In the genomic region with DNA sequence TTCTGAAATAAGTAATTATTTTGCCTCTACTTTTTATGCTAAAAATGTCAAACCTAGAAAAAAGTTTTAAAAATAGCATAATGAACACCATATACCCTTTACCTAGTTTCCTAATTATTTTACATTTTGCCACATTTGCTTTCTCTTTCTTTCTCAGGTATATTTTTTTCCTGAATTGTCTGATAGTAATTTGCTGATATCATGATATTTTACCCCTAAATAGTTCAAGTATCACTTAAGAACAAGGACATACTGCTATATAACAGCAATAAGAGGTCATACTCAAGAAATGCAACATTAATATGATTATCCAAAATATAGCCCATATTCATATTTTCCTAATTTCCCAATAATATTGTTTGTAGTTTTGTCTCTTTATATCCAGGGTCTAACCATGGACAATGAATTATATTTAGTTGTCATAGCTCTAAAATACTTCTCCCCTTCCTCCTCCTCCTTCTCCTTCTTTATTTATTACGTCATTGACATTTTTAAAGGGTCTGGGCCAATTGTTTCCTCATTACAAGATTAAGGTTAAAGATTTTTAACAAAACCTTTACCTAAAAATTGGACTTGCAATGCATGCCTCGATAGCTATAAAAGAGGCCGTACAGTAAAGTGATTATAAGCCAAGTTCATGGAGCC, we compare ENCODE assay signal across 11 cellular contexts. TPM values are rescaled to one million over a fixed set of nuclear protein-coding genes. Genes with fewer than 3 reads are reported as not detected.
DNase-seq lines count a peak whose midpoint lies in the region; ATAC-seq, FAIRE-seq and TF ChIP-seq lines count a peak whose summit lies in the region.
"Had no signal": no experiment of that assay in that cellular context is flagged by ENCODE, and none has a peak within 500 bp of the region (broad histone marks: within the 10 kb centered on the region; RNA-seq: fewer than 3 reads in every experiment).

No MANE protein-coding gene starts in this region.

- no peak overlapping the region for H3K14ac ChIP-seq in IMR-90 (replicated peaks; ENCODE audit: low read depth, low read length)

- POLR2A ChIA-PET in IMR-90 (lab: Charles Lee; ENCODE audit: unreplicated experiment) = no interaction called here
- POLR2A ChIA-PET in K562 (lab: Yijun Ruan, JAX) = interaction anchor here (1.4 to 1.7 kb wide), 2 partner anchors 66 to 68 kb away, joined by 4 to 5 read pairs; no protein-coding TSS in a partner anchor

- H2AK9ac ChIP-seq in IMR-90 (replicated peaks; ENCODE audit: low read depth, low read length, poor library complexity) = no peak overlapping the region

- intact Hi-C loops in heart left ventricle (cut with DNase I) = loop anchor here (1.0 to 10.0 kb wide), 9 partner anchors 20 to 327 kb away; partner anchors contain the start of gene SMYD2 (in 1 of the 10)
- intact Hi-C loops in right cardiac atrium (cut with DNase I) = loop anchor here (2.0 to 5.0 kb wide), 2 partner anchors 67 to 68 kb away; no protein-coding TSS in a partner anchor
- intact Hi-C loops in IMR-90 (cut with micrococcal nuclease) = loop anchor here (1.0 to 2.0 kb wide), 2 partner anchors 46 to 69 kb away; no protein-coding TSS in a partner anchor
- intact Hi-C loops in K562 (cut with micrococcal nuclease) = loop anchor here (1.0 to 10.0 kb wide), 3 partner anchors 68 to 1264 kb away; no protein-coding TSS in a partner anchor

- no peak overlapping the region for H3K4ac ChIP-seq in IMR-90 (ENCODE audit: low read depth, low read length)

- peaks cover 0 to 5% (median under 1%) of the 10 kb centered on the region in 12 donors for H3K9me3 ChIP-seq in heart left ventricle
- no peaks in the 10 kb centered on the region for H3K9me3 ChIP-seq in right cardiac atrium (ENCODE audit: control insufficient read depth, low read length)
- H3K9me3 ChIP-seq in IMR-90 (ENCODE audit: control insufficient read depth, insufficient read depth, low read length) = no peaks in the 10 kb centered on the region
- H3K9me3 ChIP-seq in K562 (replicated peaks; ENCODE audit: control insufficient read depth, insufficient read depth, low read depth, low read length) = no peaks in the 10 kb centered on the region
- no peaks in the 10 kb centered on the region for H3K9me3 ChIP-seq in skeletal muscle tissue (ENCODE audit: control insufficient read depth in 3 of 3, low read length in 3 of 3)
- no peaks in the 10 kb centered on the region for H3K9me3 ChIP-seq in MM.1S (replicated peaks; ENCODE audit: insufficient read depth, low read length)

- DNase-seq in heart left ventricle (no peak), right cardiac atrium (no peak), IMR-90 (no peak), K562 (ENCODE audit: extremely low read depth in 1 of 4, low spot score in 3 of 4) (no peak), CD1c-positive myeloid dendritic cell (ENCODE audit: extremely low spot score) (no peak), MM.1S (no peak), T1000 (lab: John Stamatoyannopoulos, UW) (no peak)
- DNase-seq: 8988T, SIG-M5 had no signal

- no peak overlapping the region for H3K18ac ChIP-seq in IMR-90 (ENCODE audit: low read depth, low read length)

- H3K23ac ChIP-seq in IMR-90 (ENCODE audit: low read depth, low read length) = no peak overlapping the region

- H3K9ac ChIP-seq in IMR-90 (ENCODE audit: low read depth, low read length) = no peak overlapping the region
- no peak overlapping the region for H3K9ac ChIP-seq in K562 (ENCODE audit: insufficient read depth in 1 of 2, low read depth in 2 of 2, low read length in 2 of 2)
- H3K9ac ChIP-seq in skeletal muscle tissue (ENCODE audit: low read depth in 1 of 3, low read length in 3 of 3) = no peak overlapping the region
- H3K9ac ChIP-seq in MM.1S (ENCODE audit: low read length) = no peak overlapping the region

- H3K27ac ChIP-seq in heart left ventricle = peak overlapping the region in 7 of 12 donors; percentile 40 to 86 (median 70)
- no peak overlapping the region for H3K27ac ChIP-seq in right cardiac atrium (ENCODE audit: low read length)
- H3K27ac ChIP-seq in IMR-90 (ENCODE audit: insufficient read depth, low read length) = no peak overlapping the region
- no peak overlapping the region for H3K27ac ChIP-seq in K562 (ENCODE audit: extremely low read depth, low read depth, low read length)
- peak overlapping the region; percentile 82 for H3K27ac ChIP-seq in skeletal muscle tissue (ENCODE audit: low read depth, low read length)
- no peak overlapping the region for H3K27ac ChIP-seq in MM.1S (ENCODE audit: low read length)
- H3K27ac ChIP-seq: SK-N-MC had no signal

- BruUV-seq in IMR-90 (replicated peaks; lab: Mats Ljungman, UMichigan) = no TSS peak
- no TSS peak for BruUV-seq in K562 (replicated peaks; lab: Mats Ljungman, UMichigan)

- H3K79me2 ChIP-seq in K562 (ENCODE audit: control insufficient read depth, insufficient read depth, low read length) = no peaks in the 10 kb centered on the region
- no peaks in the 10 kb centered on the region for H3K79me2 ChIP-seq in MM.1S (ENCODE audit: low read length)

- TF ChIP-seq EP300 in K562 (IDR thresholded peaks at IDR 0.05; ENCODE audit: low read length) = no peak

- no peaks in the 10 kb centered on the region for H3K9me2 ChIP-seq in MM.1S (replicated peaks; ENCODE audit: insufficient read depth, low read length)

- H4K91ac ChIP-seq in IMR-90 (ENCODE audit: insufficient read depth, low read depth, low read length) = no peak overlapping the region

- TF ChIP-seq CTCF in heart left ventricle (IDR thresholded peaks at IDR 0.05) (no peak), IMR-90 (conservative IDR thresholded peaks at IDR 0.05; ENCODE audit: low read depth, low read length) (no peak), K562 (IDR thresholded peaks at IDR 0.05 in 2 of 3, conservative IDR thresholded peaks at IDR 0.05 in 1 of 3; ENCODE audit: insufficient read depth in 2 of 3, low read depth in 1 of 3, low read length in 3 of 3) (no peak), MM.1S (IDR thresholded peaks at IDR 0.05; ENCODE audit: low read length) (no peak)

- no peaks in the 10 kb centered on the region for H3F3A ChIP-seq in MM.1S (ENCODE audit: insufficient read depth, low read length)

- H3K27me3 ChIP-seq in heart left ventricle (peaks cover 0 to 48% (median 0%) of the 10 kb centered on the region in 9 donors), right cardiac atrium (ENCODE audit: control insufficient read depth, insufficient read depth) (no peaks in the 10 kb centered on the region), IMR-90 (ENCODE audit: control insufficient read depth, insufficient read depth, low read length) (peaks cover 11% of the 10 kb centered on the region), K562 (ENCODE audit: control insufficient read depth in 2 of 2, insufficient read depth in 2 of 2, low read length in 2 of 2) (peaks cover 7 to 10% of the 10 kb centered on the region in 2 experiments; a peak in 4 of 5 replicates), skeletal muscle tissue (ENCODE audit: control insufficient read depth in 3 of 3, insufficient read depth in 3 of 3, low read length in 3 of 3) (peaks cover 3 to 7% (median 6%) of the 10 kb centered on the region in 3 donors), MM.1S (replicated peaks; ENCODE audit: insufficient read depth, low read length) (no peaks in the 10 kb centered on the region)

- H3K9me1 ChIP-seq in IMR-90 (ENCODE audit: insufficient read depth, low read length) (0 out of 2 replicates have a peak, but pooled peaks cover 3% of the 10 kb centered on the region), K562 (ENCODE audit: control insufficient read depth, insufficient read depth, low read length) (no peaks in the 10 kb centered on the region)

- no peak for ATAC-seq in heart left ventricle
- ATAC-seq in right cardiac atrium = no peak
- no peak for ATAC-seq in IMR-90 (ENCODE audit: low read depth)
- no peak for ATAC-seq in K562

- H3K56ac ChIP-seq in IMR-90 (ENCODE audit: extremely low read depth, insufficient read depth, low read length) = no peak overlapping the region

- H3K4me2 ChIP-seq in IMR-90 (ENCODE audit: low read depth, low read length) = no peak overlapping the region
- no peak overlapping the region for H3K4me2 ChIP-seq in K562 (ENCODE audit: insufficient read depth, low read length)
- no peak overlapping the region for H3K4me2 ChIP-seq in MM.1S (ENCODE audit: low read depth, low read length)

- H3K4me3 ChIP-seq in heart left ventricle = no peak overlapping the region
- no peak overlapping the region for H3K4me3 ChIP-seq in right cardiac atrium (ENCODE audit: low read length)
- H3K4me3 ChIP-seq in IMR-90 (ENCODE audit: insufficient read depth, low read depth, low read length) = no peak overlapping the region
- no peak overlapping the region for H3K4me3 ChIP-seq in K562
- H3K4me3 ChIP-seq in skeletal muscle tissue (ENCODE audit: low read length in 3 of 3) = no peak overlapping the region
- H3K4me3 ChIP-seq in MM.1S (ENCODE audit: low read length) = no peak overlapping the region

- H4K20me1 ChIP-seq in IMR-90 (ENCODE audit: insufficient read depth, low read length) = no peaks in the 10 kb centered on the region
- H4K20me1 ChIP-seq in K562 (replicated peaks; ENCODE audit: control insufficient read depth, insufficient read depth, low read length) = no peaks in the 10 kb centered on the region
- no peaks in the 10 kb centered on the region for H4K20me1 ChIP-seq in MM.1S (ENCODE audit: insufficient read depth, low read length)

- TF ChIP-seq RAD21 in IMR-90 (IDR thresholded peaks at IDR 0.05; ENCODE audit: low read length) (no peak), K562 (CRISPR knock-in tag; conservative IDR thresholded peaks at IDR 0.05 in 1 of 2, IDR thresholded peaks at IDR 0.05 in 1 of 2) (no peak)

- H2AFZ ChIP-seq in IMR-90 (replicated peaks; ENCODE audit: low read length, poor library complexity) (no peak overlapping the region), K562 (ENCODE audit: low read depth, low read length) (no peak overlapping the region), MM.1S (ENCODE audit: low read length) (no peak overlapping the region)

- CTCF ChIA-PET in IMR-90 (lab: Yijun Ruan, JAX) (interaction anchor here (0.8 to 2.4 kb wide), 18 partner anchors 9 to 367 kb away, joined by 3 to 79 read pairs (median 5); no protein-coding TSS in a partner anchor), K562 (lab: Yijun Ruan, JAX; ENCODE audit: low intra/inter-chr PET ratio) (interaction anchor here (0.5 to 2.9 kb wide), 4 partner anchors 67 to 1016 kb away, joined by 4 to 29 read pairs (median 8); no protein-coding TSS in a partner anchor)

- in situ Hi-C loops in IMR-90 (cut with MboI; ENCODE audit: low sequenced_read_pairs) = no loop called here
- in situ Hi-C loops in K562 (cut with MboI) = no loop called here

- H3K36me3 ChIP-seq in heart left ventricle (no peaks in the 10 kb centered on the region), IMR-90 (ENCODE audit: control insufficient read depth, insufficient read depth, low read length) (no peaks in the 10 kb centered on the region), K562 (ENCODE audit: control insufficient read depth, insufficient read depth, low read length) (no peaks in the 10 kb centered on the region), skeletal muscle tissue (ENCODE audit: control insufficient read depth in 3 of 3, insufficient read depth in 3 of 3, low read length in 3 of 3) (no peaks in the 10 kb centered on the region), MM.1S (replicated peaks; ENCODE audit: insufficient read depth, low read length) (no peaks in the 10 kb centered on the region)

- dilution Hi-C loops in IMR-90 (cut with HindIII; ENCODE audit: low sequenced_read_pairs, unreplicated experiment) = no loop called here

- 59 to 74% (median 68%) methylated on average over 3 of the region's 3 CpGs for WGBS in heart left ventricle, 4 donors
- 75% methylated on average over 3 of the region's 3 CpGs for WGBS in right cardiac atrium
- WGBS in IMR-90 (ENCODE audit: extremely low coverage in 2 of 2, insufficient read length in 1 of 2), 2 experiments = 90% methylated on average over 3 of the region's 3 CpGs; no CpG with 5 or more reads in 1 of the 2 experiments
- 4% methylated on average over 3 of the region's 3 CpGs for WGBS in K562 (ENCODE audit: insufficient coverage, low coverage, missing lambda C conversion rate)

- no peak for FAIRE-seq in K562 (lab: Jason Lieb, UNC)

- no peak overlapping the region for H2BK120ac ChIP-seq in IMR-90 (ENCODE audit: low read depth, low read length)

- TF ChIP-seq POLR2A in heart left ventricle (IDR thresholded peaks at IDR 0.05) = no peak
- no peak for TF ChIP-seq POLR2A in IMR-90 (IDR thresholded peaks at IDR 0.05; ENCODE audit: low read depth, low read length)
- no peak for TF ChIP-seq POLR2A in K562 (conservative IDR thresholded peaks at IDR 0.05)

- no peak overlapping the region for H2AK5ac ChIP-seq in IMR-90 (ENCODE audit: low read depth, low read length)

- no peak overlapping the region for H2BK5ac ChIP-seq in IMR-90 (ENCODE audit: low read depth, low read length, poor library complexity, severe bottlenecking)

- H4K8ac ChIP-seq in IMR-90 (ENCODE audit: low read depth in 2 of 2, low read length in 2 of 2) = no peak overlapping the region

- no peak overlapping the region for H4K5ac ChIP-seq in IMR-90 (ENCODE audit: low read depth, low read length)

- H2BK15ac ChIP-seq in IMR-90 (ENCODE audit: low read depth, low read length) = no peak overlapping the region

- H3K4me1 ChIP-seq in heart left ventricle (peaks cover 0 to 20% (median 5%) of the 10 kb centered on the region in 12 donors), right cardiac atrium (ENCODE audit: control insufficient read depth, insufficient read depth, low read length) (no peaks in the 10 kb centered on the region), IMR-90 (ENCODE audit: control insufficient read depth, insufficient read depth, low read length) (peaks cover 4% of the 10 kb centered on the region; the same call in 1 of the 2 replicates), K562 (replicated peaks in 1 of 2; ENCODE audit: control insufficient read depth in 2 of 2, insufficient read depth in 2 of 2, low read length in 2 of 2) (peaks cover 0 to 4% of the 10 kb centered on the region in 2 experiments; a peak in 1 of 5 replicates), skeletal muscle tissue (ENCODE audit: control insufficient read depth in 3 of 3, insufficient read depth in 3 of 3, low read length in 3 of 3) (peaks cover 8 to 12% (median 8%) of the 10 kb centered on the region in 3 donors), MM.1S (ENCODE audit: low read length) (peaks cover 20% of the 10 kb centered on the region)

- H2BK20ac ChIP-seq in IMR-90 (ENCODE audit: low read depth, low read length) = no peak overlapping the region

- H3K79me1 ChIP-seq in IMR-90 (ENCODE audit: low read depth in 1 of 2, low read length in 2 of 2) = no peaks in the 10 kb centered on the region

RNA-seq across cellular contexts. Expression of gene SMYD2, which starts 20.3 kb away (rescaled TPM):
- total RNA-seq in heart left ventricle (100 to 1,000 TPM; 204 to 406 (median 342) TPM), right cardiac atrium (10 to 100 TPM in 3 of 4 donors, 1 to 10 TPM in 1; 8.8 to 26.5 (median 17.6) TPM), IMR-90 (2012; rRNA removed) (45.8 and 61.7 TPM in 2 replicates), K562 (2014; rRNA removed) (39.9 and 42.7 TPM in 2 replicates), K562 (2014; rRNA removed; fragmentation: Illumina TruSeq; extraction: Trizol) (48.2 and 50.5 TPM in 2 replicates), K562 (2015; rRNA removed; fragmentation: Illumina TruSeq; extraction: Trizol) (50.2 and 51.6 TPM in 2 replicates), K562 (2021) (33.6 and 36.5 TPM in 2 replicates), skeletal muscle tissue (63.2 TPM)
- polyA plus RNA-seq in heart left ventricle (100 to 1,000 TPM; 157 to 194 TPM), right cardiac atrium (34.6 TPM), IMR-90 (2012; rRNA removed) (27.6 and 32.7 TPM in 2 replicates), K562 (2011; rRNA removed) (59.7 and 81.3 TPM in 2 replicates), K562 (2014; fragmentation: Illumina TruSeq; extraction: Trizol) (49.3 and 52.3 TPM in 2 replicates), K562 (2014; fragmentation: Nextera tagmentation; extraction: Ambion mirVana) (10 to 100 TPM; 13.8 to 16.6 TPM), K562 (2014; rRNA removed) (38.2 and 39.9 TPM in 2 replicates)
- 9.0 and 13.6 TPM in 2 replicates for polyA plus RNA-seq in IMR-90 (2012; cell fraction: cytosol; rRNA removed)
- polyA plus RNA-seq in IMR-90 (2012; cell fraction: nucleus; rRNA removed; ENCODE audit: low replicate concordance) = 10.1 and 41.2 TPM in 2 replicates
- total RNA-seq in K562 (2011; cell fraction: chromatin; rRNA removed; ENCODE audit: low replicate concordance) = 31.0 and 35.4 TPM in 2 replicates
- 16.8 and 19.5 TPM in 2 replicates for total RNA-seq in K562 (2011; cell fraction: nucleolus; rRNA removed)
- total RNA-seq in K562 (2011; cell fraction: nucleoplasm; rRNA removed) = 26.3 and 36.2 TPM in 2 replicates
- 24.1 and 32.1 TPM in 2 replicates for polyA plus RNA-seq in K562 (2011; cell fraction: cytosol; rRNA removed)
- polyA plus RNA-seq in K562 (2011; cell fraction: nucleus; rRNA removed) = 74.1 and 86.5 TPM in 2 replicates
- 38.9 and 44.6 TPM in 2 replicates for polyA plus RNA-seq in K562 (2012)
- polyA minus RNA-seq in K562 (2011; rRNA and poly(A)+ RNA removed) = 39.9 and 41.4 TPM in 2 replicates
- polyA minus RNA-seq in K562 (2011; cell fraction: cytosol; rRNA and poly(A)+ RNA removed) = 15.2 and 16.8 TPM in 2 replicates
- 17.0 and 23.4 TPM in 2 replicates for polyA minus RNA-seq in K562 (2011; cell fraction: nucleus; rRNA and poly(A)+ RNA removed)

Comparison
In these comparisons a context has a peak if more than half of its experiments do, and no peak if none do; other contexts are left out.
1. H3K27ac ChIP-seq: peak in heart left ventricle (7 of 12) and skeletal muscle tissue (single experiment); none in right cardiac atrium (single experiment), IMR-90 (single experiment), K562 (single experiment) and MM.1S (single experiment).